Comparison of ENCODE assay signal across 15 cellular contexts in genomic region chr17:74573635-74574034, GRCh38. TPM values are rescaled to one million over a fixed set of nuclear protein-coding genes. Genes with fewer than 3 reads are reported as not detected.
"Had no signal": no experiment of that assay in that cellular context is flagged by ENCODE, and none has a peak within 500 bp of the region (broad histone marks: within the 10 kb centered on the region; RNA-seq: fewer than 3 reads in every experiment).

No MANE protein-coding gene starts in this region.

RNA-seq across cellular contexts. Expression of gene CD300H, which starts 6.3 kb away (rescaled TPM):
- total RNA-seq: activated B cell treated with CpG ODN at 0.5 μM for 24 hours; activated CD4-positive, alpha-beta memory T cell treated with anti-CD3 and anti-CD28 coated beads for 36 hours; activated CD4-positive, alpha-beta memory T cell treated with anti-CD3 and anti-CD28 coated beads, Interleukin-2, amount 10 ng/mL, durations not matched to agents 7 days and 5 days; activated CD4-positive, alpha-beta T cell treated with anti-CD3 and anti-CD28 coated beads for 36 hours; activated CD4-positive, alpha-beta T cell treated with anti-CD3 and anti-CD28 coated beads, Interleukin-2, amount 10 ng/mL, durations not matched to agents 24 days and 14 days; activated CD4-positive, alpha-beta T cell treated with anti-CD3 and anti-CD28 coated beads, Interleukin-2, amount 10 ng/mL, durations not matched to agents 7 days and 5 days; activated CD8-positive, alpha-beta memory T cell treated with anti-CD3 and anti-CD28 coated beads for 36 hours; activated CD8-positive, alpha-beta memory T cell treated with anti-CD3 and anti-CD28 coated beads, Interleukin-2, amount 10 ng/mL, durations not matched to agents 7 days and 5 days; activated CD8-positive, alpha-beta T cell treated with anti-CD3 and anti-CD28 coated beads for 36 hours; activated CD8-positive, alpha-beta T cell treated with anti-CD3 and anti-CD28 coated beads, Interleukin-2, amount 10 ng/mL, durations not matched to agents 7 days and 5 days; T-cell; T-helper 1 cell treated with Interleukin-12 subunit alpha and Interleukin-12 subunit beta and Interleukin-4 antibody, amounts not matched to agents 30 ng/mL and 1 ng/mL, for 36 hours; T-helper 17 cell; T-helper 2 cell treated with Interferon-gamma antibody and Interleukin-4, amounts not matched to agents 100 ng/mL and 5 ng/mL, for 36 hours; WTC11 had no signal

RNA-seq across cellular contexts. Expression of gene CD300LD, which starts 18.4 kb away (rescaled TPM):
- total RNA-seq: activated B cell treated with CpG ODN at 0.5 μM for 24 hours; activated CD4-positive, alpha-beta memory T cell treated with anti-CD3 and anti-CD28 coated beads for 36 hours; activated CD4-positive, alpha-beta memory T cell treated with anti-CD3 and anti-CD28 coated beads, Interleukin-2, amount 10 ng/mL, durations not matched to agents 7 days and 5 days; activated CD4-positive, alpha-beta T cell treated with anti-CD3 and anti-CD28 coated beads, Interleukin-2, amount 10 ng/mL, durations not matched to agents 24 days and 14 days; activated CD8-positive, alpha-beta memory T cell treated with anti-CD3 and anti-CD28 coated beads for 36 hours; activated CD8-positive, alpha-beta memory T cell treated with anti-CD3 and anti-CD28 coated beads, Interleukin-2, amount 10 ng/mL, durations not matched to agents 7 days and 5 days; activated CD8-positive, alpha-beta T cell treated with anti-CD3 and anti-CD28 coated beads for 36 hours; activated CD8-positive, alpha-beta T cell treated with anti-CD3 and anti-CD28 coated beads, Interleukin-2, amount 10 ng/mL, durations not matched to agents 7 days and 5 days; T-helper 1 cell treated with Interleukin-12 subunit alpha and Interleukin-12 subunit beta and Interleukin-4 antibody, amounts not matched to agents 30 ng/mL and 1 ng/mL, for 36 hours; T-helper 17 cell; T-helper 2 cell treated with Interferon-gamma antibody and Interleukin-4, amounts not matched to agents 100 ng/mL and 5 ng/mL, for 36 hours; WTC11 had no signal

RNA-seq across cellular contexts. Expression of gene CD300C, which starts 27.7 kb away (rescaled TPM):
- total RNA-seq: activated CD4-positive, alpha-beta T cell treated with anti-CD3 and anti-CD28 coated beads for 36 hours; activated CD8-positive, alpha-beta memory T cell treated with anti-CD3 and anti-CD28 coated beads for 36 hours; activated CD8-positive, alpha-beta T cell treated with anti-CD3 and anti-CD28 coated beads for 36 hours; WTC11 had no signal

RNA-seq across cellular contexts. Expression of gene CD300LB, which starts 42.4 kb away (rescaled TPM):
- total RNA-seq: activated B cell treated with CpG ODN at 0.5 μM for 24 hours; activated CD4-positive, alpha-beta memory T cell treated with anti-CD3 and anti-CD28 coated beads for 36 hours; activated CD4-positive, alpha-beta memory T cell treated with anti-CD3 and anti-CD28 coated beads, Interleukin-2, amount 10 ng/mL, durations not matched to agents 7 days and 5 days; activated CD4-positive, alpha-beta T cell treated with anti-CD3 and anti-CD28 coated beads for 36 hours; activated CD4-positive, alpha-beta T cell treated with anti-CD3 and anti-CD28 coated beads, Interleukin-2, amount 10 ng/mL, durations not matched to agents 24 days and 14 days; activated CD4-positive, alpha-beta T cell treated with anti-CD3 and anti-CD28 coated beads, Interleukin-2, amount 10 ng/mL, durations not matched to agents 7 days and 5 days; activated CD8-positive, alpha-beta memory T cell treated with anti-CD3 and anti-CD28 coated beads for 36 hours; activated CD8-positive, alpha-beta memory T cell treated with anti-CD3 and anti-CD28 coated beads, Interleukin-2, amount 10 ng/mL, durations not matched to agents 7 days and 5 days; activated CD8-positive, alpha-beta T cell treated with anti-CD3 and anti-CD28 coated beads for 36 hours; activated CD8-positive, alpha-beta T cell treated with anti-CD3 and anti-CD28 coated beads, Interleukin-2, amount 10 ng/mL, durations not matched to agents 7 days and 5 days; T-cell; T-helper 1 cell treated with Interleukin-12 subunit alpha and Interleukin-12 subunit beta and Interleukin-4 antibody, amounts not matched to agents 30 ng/mL and 1 ng/mL, for 36 hours; T-helper 2 cell treated with Interferon-gamma antibody and Interleukin-4, amounts not matched to agents 100 ng/mL and 5 ng/mL, for 36 hours; WTC11 had no signal

RNA-seq across cellular contexts. Expression of gene CD300E, which starts 49.9 kb away (rescaled TPM):
- total RNA-seq: activated CD4-positive, alpha-beta memory T cell treated with anti-CD3 and anti-CD28 coated beads for 36 hours; activated CD4-positive, alpha-beta memory T cell treated with anti-CD3 and anti-CD28 coated beads, Interleukin-2, amount 10 ng/mL, durations not matched to agents 7 days and 5 days; activated CD4-positive, alpha-beta T cell treated with anti-CD3 and anti-CD28 coated beads for 36 hours; activated CD4-positive, alpha-beta T cell treated with anti-CD3 and anti-CD28 coated beads, Interleukin-2, amount 10 ng/mL, durations not matched to agents 24 days and 14 days; activated CD4-positive, alpha-beta T cell treated with anti-CD3 and anti-CD28 coated beads, Interleukin-2, amount 10 ng/mL, durations not matched to agents 7 days and 5 days; activated CD8-positive, alpha-beta memory T cell treated with anti-CD3 and anti-CD28 coated beads for 36 hours; activated CD8-positive, alpha-beta memory T cell treated with anti-CD3 and anti-CD28 coated beads, Interleukin-2, amount 10 ng/mL, durations not matched to agents 7 days and 5 days; activated CD8-positive, alpha-beta T cell treated with anti-CD3 and anti-CD28 coated beads for 36 hours; activated CD8-positive, alpha-beta T cell treated with anti-CD3 and anti-CD28 coated beads, Interleukin-2, amount 10 ng/mL, durations not matched to agents 7 days and 5 days; T-helper 1 cell treated with Interleukin-12 subunit alpha and Interleukin-12 subunit beta and Interleukin-4 antibody, amounts not matched to agents 30 ng/mL and 1 ng/mL, for 36 hours; T-helper 2 cell treated with Interferon-gamma antibody and Interleukin-4, amounts not matched to agents 100 ng/mL and 5 ng/mL, for 36 hours; WTC11 had no signal
